ENCODE assay signal across 14 cellular contexts in the genomic region with DNA sequence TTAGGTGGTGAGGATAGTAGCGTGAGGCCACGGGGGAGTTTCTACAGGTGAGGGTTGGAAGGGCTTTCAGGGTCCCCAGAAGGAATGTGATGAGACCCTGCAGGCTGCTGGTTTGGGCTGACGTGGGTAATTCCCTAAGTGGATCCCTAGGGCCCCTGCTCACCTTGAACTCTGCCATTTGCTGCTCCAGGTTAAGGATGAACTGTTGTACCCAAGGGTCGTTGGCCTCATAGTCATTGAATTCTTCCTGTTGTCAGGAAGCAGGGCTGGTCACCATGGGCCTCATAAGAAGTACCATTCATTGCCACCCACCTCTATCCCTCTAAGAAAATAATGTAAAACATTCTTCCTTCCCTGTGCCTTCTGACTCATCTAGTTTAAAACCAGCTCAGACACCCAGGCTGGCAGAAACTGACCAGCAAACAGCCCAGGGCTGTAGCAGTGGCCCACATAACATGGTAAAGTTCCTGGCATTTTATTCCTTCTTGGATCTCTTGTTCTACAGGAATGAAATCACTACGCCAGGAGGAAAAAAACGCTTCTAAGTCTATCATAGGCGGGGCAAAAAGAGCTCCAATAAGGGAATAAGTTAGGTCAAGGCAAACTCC. TPM values are rescaled to one million over a fixed set of nuclear protein-coding genes. Genes with fewer than 3 reads are reported as not detected.
DNase-seq lines count a peak whose midpoint lies in the region; ATAC-seq and TF ChIP-seq lines count a peak whose summit lies in the region.
"Had no signal": no experiment of that assay in that cellular context is flagged by ENCODE, and none has a peak within 500 bp of the region (broad histone marks: within the 10 kb centered on the region; RNA-seq: fewer than 3 reads in every experiment).

No MANE protein-coding gene starts in this region.

- CTCF ChIA-PET in AG04450 (lab: Charles Lee): no interaction called here

- no peak overlapping the region for H3K4me3 ChIP-seq in AG04450 (ENCODE audit: low read depth, low read length)
- H3K4me3 ChIP-seq in SJCRH30: no peak overlapping the region
- H3K4me3 ChIP-seq: esophagus squamous epithelium had no signal

- H3K36me3 ChIP-seq in SJCRH30: no peaks in the 10 kb centered on the region

- DNase-seq in AG04450 (ENCODE audit: low read depth, low spot score): no peak
- DNase-seq in HT1080 (ENCODE audit: low read depth): peak; percentile 65
- DNase-seq in astrocyte of the hippocampus (ENCODE audit: low read depth, low spot score): peak; percentile 79
- peak; percentile 75 for DNase-seq in kidney tubule cell (ENCODE audit: low spot score)
- no peak for DNase-seq in SJCRH30
- no peak for DNase-seq in DMS79 treated with DMSO at 0.1 percent for 48 hours (lab: John Stamatoyannopoulos, UW)
- DNase-seq in middle frontal gyrus (ENCODE audit: extremely low spot score, low spot score): no peak
- DNase-seq: CD4-positive, CD25-positive, alpha-beta regulatory T cell; esophagus squamous epithelium; MV-4-11; NCI-H446 treated with DMSO at 0.1 percent for 48 hours; SHP77 had no signal

- POLR2A ChIA-PET in AG04450 (lab: Yijun Ruan, JAX): interaction anchor here (0.6 to 0.8 kb wide), 2 partner anchors 101 to 182 kb away, joined by 3 to 4 read pairs; no protein-coding TSS in a partner anchor

- ATAC-seq in GM18868 (IDR thresholded peaks at IDR 0.05; ENCODE audit: unreplicated experiment): no peak

- H3K27ac ChIP-seq in AG04450 (ENCODE audit: low read depth, low read length) (peak overlapping the region; percentile 47), SJCRH30 (no peak overlapping the region)
- H3K27ac ChIP-seq: esophagus squamous epithelium, VCaP had no signal

- H3K9me3 ChIP-seq in AG04450 (ENCODE audit: control insufficient read depth, insufficient read depth, low read length) (no peaks in the 10 kb centered on the region), SJCRH30 (replicated peaks) (no peaks in the 10 kb centered on the region)
- H3K9me3 ChIP-seq: esophagus squamous epithelium had no signal

- no peak for TF ChIP-seq CTCF in AG04450 (IDR thresholded peaks at IDR 0.05; ENCODE audit: low read depth, low read length)

- H3K4me1 ChIP-seq in SJCRH30: no peaks in the 10 kb centered on the region

- H3K27me3 ChIP-seq in AG04450 (ENCODE audit: control insufficient read depth, insufficient read depth, low read length) (no peaks in the 10 kb centered on the region), SJCRH30 (no peaks in the 10 kb centered on the region)
- H3K27me3 ChIP-seq: esophagus squamous epithelium had no signal

RNA-seq across cellular contexts. Expression of a gene that starts 27.6 kb away (rescaled TPM):
- polyA plus RNA-seq in AG04450 (2011; rRNA removed): 4.0 and 5.9 TPM in 2 replicates
- polyA minus RNA-seq in AG04450 (2011; rRNA and poly(A)+ RNA removed): 6.3 and 11.3 TPM in 2 replicates
- 3.9 and 4.9 TPM in 2 replicates for total RNA-seq in HT1080 (2014; rRNA removed; shearing (Covaris generic))
- polyA plus RNA-seq in HT1080 (2015; cell fraction: cytosol; rRNA removed): 2.7 and 3.1 TPM in 2 replicates
- polyA plus RNA-seq in HT1080 (2015; cell fraction: nucleus; rRNA removed): 21.0 and 24.1 TPM in 2 replicates
- 1.6 and 1.9 TPM in 2 replicates for total RNA-seq in SJCRH30 (2014; rRNA removed; shearing (Covaris generic))

RNA-seq across cellular contexts. Expression of a gene that starts 41.3 kb away (rescaled TPM):
- 50.6 and 51.8 TPM in 2 replicates for polyA plus RNA-seq in AG04450 (2011; rRNA removed)
- polyA minus RNA-seq in AG04450 (2011; rRNA and poly(A)+ RNA removed): 54.6 and 72.7 TPM in 2 replicates
- 52.8 and 63.4 TPM in 2 replicates for total RNA-seq in HT1080 (2014; rRNA removed; shearing (Covaris generic))
- polyA plus RNA-seq in HT1080 (2015; cell fraction: cytosol; rRNA removed): 30.6 and 42.5 TPM in 2 replicates
- polyA plus RNA-seq in HT1080 (2015; cell fraction: nucleus; rRNA removed): 79.3 and 95.0 TPM in 2 replicates
- 25.4 and 26.4 TPM in 2 replicates for total RNA-seq in SJCRH30 (2014; rRNA removed; shearing (Covaris generic))

RNA-seq across cellular contexts. Expression of a gene that starts 41.6 kb away (rescaled TPM):
- 139 and 169 TPM in 2 replicates for polyA plus RNA-seq in AG04450 (2011; rRNA removed)
- 200 and 213 TPM in 2 replicates for polyA minus RNA-seq in AG04450 (2011; rRNA and poly(A)+ RNA removed)
- total RNA-seq in HT1080 (2014; rRNA removed; shearing (Covaris generic)): 152 and 267 TPM in 2 replicates
- polyA plus RNA-seq in HT1080 (2015; cell fraction: cytosol; rRNA removed): 171 and 196 TPM in 2 replicates
- polyA plus RNA-seq in HT1080 (2015; cell fraction: nucleus; rRNA removed): 609 and 663 TPM in 2 replicates
- 270 and 318 TPM in 2 replicates for total RNA-seq in SJCRH30 (2014; rRNA removed; shearing (Covaris generic))

RNA-seq across cellular contexts. Expression of a gene that starts 43.1 kb away (rescaled TPM):
- polyA plus RNA-seq in AG04450 (2011; rRNA removed): 12.4 and 18.2 TPM in 2 replicates
- 30.8 and 35.7 TPM in 2 replicates for polyA minus RNA-seq in AG04450 (2011; rRNA and poly(A)+ RNA removed)
- total RNA-seq in HT1080 (2014; rRNA removed; shearing (Covaris generic)): 27.9 and 38.1 TPM in 2 replicates
- 16.8 and 17.1 TPM in 2 replicates for polyA plus RNA-seq in HT1080 (2015; cell fraction: cytosol; rRNA removed)
- polyA plus RNA-seq in HT1080 (2015; cell fraction: nucleus; rRNA removed): 13.4 and 17.3 TPM in 2 replicates
- total RNA-seq in SJCRH30 (2014; rRNA removed; shearing (Covaris generic)): 13.6 TPM in 2 replicates

Comparison
In these comparisons a context has a peak if more than half of its experiments do, and no peak if none do; other contexts are left out.
1. DNase-seq: peak in HT1080 (single experiment), astrocyte of the hippocampus (single experiment) and kidney tubule cell (single experiment); none in AG04450 (single experiment), SJCRH30 (0 of 2), DMS79 treated with DMSO at 0.1 percent for 48 hours (single experiment) and middle frontal gyrus (single experiment).